In genomic region chr2:138081225-138082073, GRCh38 we compare ENCODE assay signal across 25 cellular contexts.
"Had no signal": no experiment of that assay in that cellular context is flagged by ENCODE, and none has a peak within 500 bp of the region (broad histone marks: within the 10 kb centered on the region; RNA-seq: fewer than 3 reads in every experiment).

No MANE protein-coding gene starts in this region.

- ATAC-seq: activated CD8-positive, alpha-beta memory T cell treated with anti-CD3 and anti-CD28 coated beads, Interleukin-2, amount 10 ng/mL, durations not matched to agents 7 days and 5 days; activated CD8-positive, alpha-beta T cell treated with anti-CD3 and anti-CD28 coated beads, Interleukin-2, amount 10 ng/mL, durations not matched to agents 7 days and 5 days; activated T-cell treated with anti-CD3 and anti-CD28 coated beads, Interleukin-2, amount 50 U/mL, for 72 hours; left lung; stimulated activated naive B cell treated with anti-CD40 and anti-IgM and Interleukin-4, amounts not matched to agents 10 μg/mL and 1 μg/mL and 100 μg/mL, for 72 hours; T-helper 17 cell; upper lobe of right lung had no signal

- DNase-seq: activated CD4-positive, alpha-beta T cell treated with anti-CD3 and anti-CD28 coated beads for 1 hour; activated CD4-positive, alpha-beta T cell treated with anti-CD3 and anti-CD28 coated beads, Interleukin-2, amount 50 U/mL, for 1 hour; activated CD8-positive, alpha-beta memory T cell treated with anti-CD3 and anti-CD28 coated beads, Interleukin-2, amount 10 ng/mL, durations not matched to agents 7 days and 5 days; activated CD8-positive, alpha-beta T cell treated with anti-CD3 and anti-CD28 coated beads, Interleukin-2, amount 10 ng/mL, durations not matched to agents 7 days and 5 days; activated naive CD4-positive, alpha-beta T cell; activated T-cell treated with anti-CD3 and anti-CD28 coated beads for 4 hours; activated T-cell treated with anti-CD3 and anti-CD28 coated beads, Interleukin-2, amount 50 U/mL, for 72 hours; anterior cingulate cortex; dermis blood vessel endothelial cell; effector CD4-positive, alpha-beta T cell; esophagus squamous epithelium; foreskin melanocyte; islet precursor cell; left lung; stimulated activated CD4-positive, alpha-beta T cell treated with anti-CD3 and anti-CD28 coated beads, Interleukin-1b, Interleukin-23, amount 100 ng/mL, for 48 hours; stimulated activated naive B cell treated with anti-CD40 and anti-IgM and Interleukin-4, amounts not matched to agents 10 μg/mL and 1 μg/mL and 100 μg/mL, for 72 hours; stomach; T-helper 17 cell; T1000; tibial artery; upper lobe of right lung had no signal

- H3K4me3 ChIP-seq: esophagus squamous epithelium, hepatocyte, left lung, lung, smooth muscle cell, stomach, suprapubic skin, tibial artery, upper lobe of right lung had no signal
